In the genomic region with DNA sequence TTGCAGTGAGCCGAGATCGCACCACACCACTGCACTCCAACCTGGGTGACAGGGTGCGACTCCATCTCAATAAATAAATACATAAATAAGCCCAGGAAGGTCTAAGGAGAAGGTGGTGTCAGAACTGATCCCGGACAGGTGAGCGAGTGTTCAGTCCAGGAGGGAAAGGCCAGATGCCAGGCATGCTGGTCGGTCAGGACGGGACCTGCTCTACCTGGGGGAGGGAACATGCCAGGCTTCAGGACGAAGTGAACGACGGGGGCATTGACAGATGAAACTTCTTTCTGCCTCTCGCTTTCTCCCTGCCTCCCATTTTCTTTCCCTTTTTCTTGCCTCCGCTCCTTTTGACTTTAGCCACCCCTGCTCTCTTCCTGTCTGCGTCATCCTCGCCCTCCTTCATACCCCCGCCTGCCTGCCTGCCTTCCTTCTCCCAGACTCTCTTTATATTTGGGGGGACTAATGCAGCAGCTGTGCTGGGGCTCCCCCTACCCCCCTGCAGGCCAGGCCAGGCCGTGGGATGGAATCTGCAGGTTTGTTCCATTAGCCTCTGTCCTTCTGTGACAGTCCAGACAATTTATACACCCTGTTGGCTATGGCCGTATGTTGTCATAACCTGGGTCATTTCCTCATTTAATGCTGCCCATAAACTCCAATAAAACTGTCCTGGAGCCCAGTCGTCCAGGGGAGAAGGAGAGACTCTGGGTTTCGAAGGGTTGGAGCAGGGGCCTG, we compare ENCODE assay signal across 15 cellular contexts.
"Had no signal": no experiment of that assay in that cellular context is flagged by ENCODE, and none has a peak within 500 bp of the region (broad histone marks: within the 10 kb centered on the region; RNA-seq: fewer than 3 reads in every experiment).

No MANE protein-coding gene starts in this region.

- H3K9me3 Mint-ChIP-seq: endodermal cell; memory B cell; naive thymus-derived CD4-positive, alpha-beta T cell; type B pancreatic cell had no signal

- H3K36me3 Mint-ChIP-seq: memory B cell; naive thymus-derived CD4-positive, alpha-beta T cell; type B pancreatic cell had no signal

- H3K4me3 Mint-ChIP-seq: endodermal cell; memory B cell; naive thymus-derived CD4-positive, alpha-beta T cell; type B pancreatic cell had no signal

- H3K27ac Mint-ChIP-seq: endodermal cell; memory B cell; naive thymus-derived CD4-positive, alpha-beta T cell; type B pancreatic cell had no signal

- ATAC-seq: heart right ventricle; left lung; naive thymus-derived CD4-positive, alpha-beta T cell had no signal

- FAIRE-seq: small intestine, urothelium cell line had no signal

- DNase-seq: effector CD4-positive, alpha-beta T cell; foreskin melanocyte; heart right ventricle; islet precursor cell; left lung; naive thymus-derived CD4-positive, alpha-beta T cell; ovary; small intestine; stimulated activated CD4-positive, alpha-beta T cell treated with anti-CD3 and anti-CD28 coated beads, Interleukin-2, amount 100 ng/mL, for 48 hours; stimulated activated naive CD4-positive, alpha-beta T cell treated with Interleukin-2 at 50 U/mL for 16 hours; thyroid gland had no signal

- H3K4me1 Mint-ChIP-seq: endodermal cell; memory B cell; naive thymus-derived CD4-positive, alpha-beta T cell had no signal
